ENCODE assay signal across 17 cellular contexts in genomic region chr4:134762053-134762452, GRCh38.
DNase-seq lines count a peak whose midpoint lies in the region; ATAC-seq, FAIRE-seq and TF ChIP-seq lines count a peak whose summit lies in the region.
"Had no signal": no experiment of that assay in that cellular context is flagged by ENCODE, and none has a peak within 500 bp of the region (broad histone marks: within the 10 kb centered on the region; RNA-seq: fewer than 3 reads in every experiment).

No MANE protein-coding gene starts in this region.

- H3K36me3 ChIP-seq in Loucy (ENCODE audit: insufficient read depth, low read length), result no peaks in the 10 kb centered on the region
- H3K36me3 ChIP-seq in endodermal cell (ENCODE audit: control insufficient read depth, insufficient read depth, low read length), result no peaks in the 10 kb centered on the region
- H3K36me3 ChIP-seq: BLaER1 treated with 17β-estradiol and CSF1 and Interleukin-3, amounts not matched to agents 10 nM and 100 nM had no signal

- no peaks in the 10 kb centered on the region for H3K9me3 ChIP-seq in Loucy (ENCODE audit: insufficient read depth, low read depth, low read length)
- H3K9me3 ChIP-seq in endodermal cell (ENCODE audit: control insufficient read depth, low read length), result no peaks in the 10 kb centered on the region
- H3K9me3 ChIP-seq: BLaER1 treated with 17β-estradiol and CSF1 and Interleukin-3, amounts not matched to agents 10 nM and 100 nM had no signal

- TF ChIP-seq CTCF in D721Med (IDR thresholded peaks at IDR 0.05; ENCODE audit: insufficient read depth, missing control alignments), result peak; percentile 30
- peak; percentile 51 for TF ChIP-seq CTCF in Loucy (conservative IDR thresholded peaks at IDR 0.05; ENCODE audit: low read length)
- TF ChIP-seq CTCF in endodermal cell (conservative IDR thresholded peaks at IDR 0.05), result peak; percentile 61

- H3K27ac ChIP-seq in endodermal cell (ENCODE audit: low read depth, low read length), result no peak overlapping the region
- H3K27ac ChIP-seq: BLaER1 treated with 17β-estradiol and CSF1 and Interleukin-3, amounts not matched to agents 10 nM and 100 nM; PC-9 had no signal

- no peak overlapping the region for H2AFZ ChIP-seq in Loucy (ENCODE audit: low read length)
- H2AFZ ChIP-seq: PC-9 had no signal

- no peaks in the 10 kb centered on the region for H3K36me3 Mint-ChIP-seq in endodermal cell (ENCODE audit: low read depth)
- H3K36me3 Mint-ChIP-seq: IgD-negative memory B cell had no signal

- WGBS in endodermal cell (ENCODE audit: insufficient coverage in 1 of 2, insufficient read length in 1 of 2), 2 experiments, result 88 to 100% methylated on average over 1 to 4 of the region's 4 CpGs

- H3K27me3 Mint-ChIP-seq in endodermal cell (ENCODE audit: insufficient read depth), result no peaks in the 10 kb centered on the region
- H3K27me3 Mint-ChIP-seq: IgD-negative memory B cell had no signal

- no peak for DNase-seq in D721Med (ENCODE audit: insufficient read length, low spot score)
- peak; percentile 53 for DNase-seq in endodermal cell
- no peak for DNase-seq in NCI-H146 treated with DMSO at 0.1 percent for 48 hours (lab: John Stamatoyannopoulos, UW; ENCODE audit: unreplicated experiment)
- no peak for DNase-seq in T-helper 2 cell
- DNase-seq in hypothalamus (lab: John Stamatoyannopoulos, UW), result no peak
- DNase-seq: activated CD4-positive, alpha-beta T cell treated with anti-CD3 and anti-CD28 coated beads for 4 hours; activated T-cell treated with anti-CD3 and anti-CD28 coated beads, Interleukin-2, amount 50 U/mL, for 4 hours; amniotic stem cell; dermis blood vessel endothelial cell; GDM1; NCI-H2081; PC-9 had no signal

- H3K79me2 ChIP-seq in Loucy (ENCODE audit: insufficient read depth, low read length), result no peaks in the 10 kb centered on the region

- no peak overlapping the region for H3K4me3 Mint-ChIP-seq in endodermal cell
- H3K4me3 Mint-ChIP-seq: activated T-cell treated with anti-CD3 and anti-CD28 coated beads, Interleukin-2, amount 50 U/mL, for 4 hours; IgD-negative memory B cell had no signal

- H3K9ac ChIP-seq in Loucy (ENCODE audit: low read depth, low read length, poor library complexity, severe bottlenecking) (no peak overlapping the region), endodermal cell (ENCODE audit: extremely low read depth, low read length, poor library complexity, severe bottlenecking) (no peak overlapping the region)
- H3K9ac ChIP-seq: BLaER1 treated with 17β-estradiol and CSF1 and Interleukin-3, amounts not matched to agents 10 nM and 100 nM had no signal

- FAIRE-seq in D721Med (lab: Jason Lieb, UNC), result no peak

- H3K9me2 ChIP-seq in Loucy (replicated peaks; ENCODE audit: low read depth, low read length), result no peaks in the 10 kb centered on the region

- H3K4me1 ChIP-seq in Loucy (ENCODE audit: insufficient read depth, low read length, poor library complexity, severe bottlenecking) (no peaks in the 10 kb centered on the region), endodermal cell (ENCODE audit: control insufficient read depth, insufficient read depth, low read length) (no peaks in the 10 kb centered on the region)
- H3K4me1 ChIP-seq: BLaER1 treated with 17β-estradiol and CSF1 and Interleukin-3, amounts not matched to agents 10 nM and 100 nM had no signal

- peaks cover 8% of the 10 kb centered on the region for H3K4me1 Mint-ChIP-seq in endodermal cell
- H3K4me1 Mint-ChIP-seq: IgD-negative memory B cell had no signal

- H3K4me2 ChIP-seq in Loucy (ENCODE audit: low read depth, low read length, poor library complexity, severe bottlenecking), result no peak overlapping the region
- H3K4me2 ChIP-seq: BLaER1 treated with 17β-estradiol and CSF1 and Interleukin-3, amounts not matched to agents 10 nM and 100 nM; PC-9 had no signal

- no peaks in the 10 kb centered on the region for H4K20me1 ChIP-seq in Loucy (ENCODE audit: insufficient read depth, low read length, poor library complexity, severe bottlenecking)
- H4K20me1 ChIP-seq: BLaER1 treated with 17β-estradiol and CSF1 and Interleukin-3, amounts not matched to agents 10 nM and 100 nM had no signal

- no peak overlapping the region for H3K4me3 ChIP-seq in Loucy (ENCODE audit: low read length, poor library complexity, severe bottlenecking)
- H3K4me3 ChIP-seq in endodermal cell (ENCODE audit: low read length), result no peak overlapping the region
- H3K4me3 ChIP-seq: BLaER1 treated with 17β-estradiol and CSF1 and Interleukin-3, amounts not matched to agents 10 nM and 100 nM; PC-9 had no signal

- ATAC-seq in GM18858 (IDR thresholded peaks at IDR 0.05; ENCODE audit: unreplicated experiment) (peak; percentile 40), GM19452 (IDR thresholded peaks at IDR 0.05; ENCODE audit: unreplicated experiment) (no peak)
- ATAC-seq: activated T-cell treated with anti-CD3 and anti-CD28 coated beads, Interleukin-2, amount 50 U/mL, for 4 hours had no signal

- no peaks in the 10 kb centered on the region for H3F3A ChIP-seq in Loucy (ENCODE audit: low read depth)

- no peaks in the 10 kb centered on the region for H3K9me3 Mint-ChIP-seq in endodermal cell

- H3K27me3 ChIP-seq in Loucy (ENCODE audit: insufficient read depth, low read length, poor library complexity, severe bottlenecking) (no peaks in the 10 kb centered on the region), endodermal cell (ENCODE audit: control insufficient read depth, insufficient read depth, low read length, poor library complexity, severe bottlenecking) (no peaks in the 10 kb centered on the region)
- H3K27me3 ChIP-seq: BLaER1 treated with 17β-estradiol and CSF1 and Interleukin-3, amounts not matched to agents 10 nM and 100 nM had no signal

- no peak overlapping the region for H3K27ac Mint-ChIP-seq in endodermal cell
- H3K27ac Mint-ChIP-seq: IgD-negative memory B cell had no signal
